In the genomic region with DNA sequence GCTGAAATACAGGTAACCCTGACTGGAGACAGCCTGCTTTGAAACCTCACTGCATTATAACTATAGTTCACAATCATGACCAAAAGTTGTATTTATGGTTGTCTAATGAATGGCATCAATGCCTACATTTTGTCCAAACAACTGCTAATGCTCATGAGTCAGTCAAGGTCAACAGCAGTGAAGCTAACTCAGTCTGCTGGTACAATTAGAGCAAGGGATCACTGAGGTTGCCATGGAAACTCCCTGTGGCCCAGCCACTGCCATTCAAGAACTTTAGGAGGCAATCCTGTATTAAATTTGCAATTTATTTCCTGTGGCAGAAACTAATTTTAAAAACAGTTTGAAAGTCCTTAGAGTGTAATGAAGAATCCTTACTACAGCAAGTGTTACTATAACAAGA, we compare ENCODE assay signal across 14 cellular contexts.
DNase-seq lines count a peak whose midpoint lies in the region; ATAC-seq, FAIRE-seq and TF ChIP-seq lines count a peak whose summit lies in the region.
"Had no signal": no experiment of that assay in that cellular context is flagged by ENCODE, and none has a peak within 500 bp of the region (broad histone marks: within the 10 kb centered on the region; RNA-seq: fewer than 3 reads in every experiment).

No MANE protein-coding gene starts in this region.

- no peak overlapping the region for H3K4me3 ChIP-seq in NB4 (ENCODE audit: low read depth, low read length)
- H3K4me3 ChIP-seq: esophagus squamous epithelium, lower lobe of right lung, thoracic aorta had no signal

- H3K27me3 Mint-ChIP-seq in activated naive CD4-positive, alpha-beta T cell treated with anti-CD3 and anti-CD28 coated beads, Interleukin-2, amount 10 ng/mL, durations not matched to agents 7 days and 5 days: no peaks in the 10 kb centered on the region

- no peak for ATAC-seq in HG02973 (IDR thresholded peaks at IDR 0.05; ENCODE audit: unreplicated experiment)
- ATAC-seq: lower lobe of right lung had no signal

- TF ChIP-seq POLR2A in NB4 (IDR thresholded peaks at IDR 0.05; ENCODE audit: extremely low read depth, insufficient read length): no peak

- no peak for FAIRE-seq in urothelium cell line (lab: Jason Lieb, UNC)

- H3K36me3 Mint-ChIP-seq in activated naive CD4-positive, alpha-beta T cell treated with anti-CD3 and anti-CD28 coated beads, Interleukin-2, amount 10 ng/mL, durations not matched to agents 7 days and 5 days: peaks cover 3% of the 10 kb centered on the region

- peak; percentile 69 for DNase-seq in EH (ENCODE audit: low read depth)
- peak; percentile 3 for DNase-seq in NB4 (ENCODE audit: low read depth)
- peak; percentile 24 for DNase-seq in brain pericyte (ENCODE audit: low read depth, low spot score)
- DNase-seq in left kidney (ENCODE audit: low read depth, low spot score): peak; percentile 66
- DNase-seq in SIG-M5 (lab: John Stamatoyannopoulos, UW): no peak
- DNase-seq in urothelium cell line (ENCODE audit: low spot score): no peak
- DNase-seq in activated naive CD4-positive, alpha-beta T cell treated with anti-CD3 and anti-CD28 coated beads, Interleukin-2, amount 10 ng/mL, durations not matched to agents 7 days and 5 days: no peak
- DNase-seq: aorta, DMS153, esophagus squamous epithelium, lower lobe of right lung, MM.1S had no signal

- CTCF ChIA-PET in activated naive CD4-positive, alpha-beta T cell treated with anti-CD3 and anti-CD28 coated beads, Interleukin-2, amount 10 ng/mL, durations not matched to agents 7 days and 5 days (lab: Charles Lee): no interaction called here

- no peak for TF ChIP-seq CTCF in NB4 (IDR thresholded peaks at IDR 0.05; ENCODE audit: low read depth, low read length)

- H3K4me3 Mint-ChIP-seq in activated naive CD4-positive, alpha-beta T cell treated with anti-CD3 and anti-CD28 coated beads, Interleukin-2, amount 10 ng/mL, durations not matched to agents 7 days and 5 days: no peak overlapping the region

- no peaks in the 10 kb centered on the region for H3K4me1 Mint-ChIP-seq in activated naive CD4-positive, alpha-beta T cell treated with anti-CD3 and anti-CD28 coated beads, Interleukin-2, amount 10 ng/mL, durations not matched to agents 7 days and 5 days

- no peak overlapping the region for H3K27ac Mint-ChIP-seq in activated naive CD4-positive, alpha-beta T cell treated with anti-CD3 and anti-CD28 coated beads, Interleukin-2, amount 10 ng/mL, durations not matched to agents 7 days and 5 days

- H3K9me3 Mint-ChIP-seq in activated naive CD4-positive, alpha-beta T cell treated with anti-CD3 and anti-CD28 coated beads, Interleukin-2, amount 10 ng/mL, durations not matched to agents 7 days and 5 days: no peaks in the 10 kb centered on the region

Comparison
In these comparisons a context has a peak if more than half of its experiments do, and no peak if none do; other contexts are left out.
1. DNase-seq: peak in EH (single experiment), NB4 (single experiment), brain pericyte (single experiment) and left kidney (single experiment); none in SIG-M5 (single experiment), urothelium cell line (single experiment) and activated naive CD4-positive, alpha-beta T cell treated with anti-CD3 and anti-CD28 coated beads, Interleukin-2, amount 10 ng/mL, durations not matched to agents 7 days and 5 days (single experiment).